In genomic region chr22:17791196-17791595, GRCh38 we compare ENCODE assay signal across 16 cellular contexts. TPM values are rescaled to one million over a fixed set of nuclear protein-coding genes. Genes with fewer than 3 reads are reported as not detected.
A peak's percentile ranks its signal among the peaks of the same experiment; 100 is the strongest.
DNase-seq lines count a peak whose midpoint lies in the region; ATAC-seq and TF ChIP-seq lines count a peak whose summit lies in the region.
"Had no signal": no experiment of that assay in that cellular context is flagged by ENCODE, and none has a peak within 500 bp of the region (broad histone marks: within the 10 kb centered on the region; RNA-seq: fewer than 3 reads in every experiment).

No MANE protein-coding gene starts in this region.

- H3K9me3 ChIP-seq in right cardiac atrium (ENCODE audit: control insufficient read depth, low read length) (no peaks in the 10 kb centered on the region), PC-9 (ENCODE audit: insufficient read depth, low read depth) (no peaks in the 10 kb centered on the region)
- H3K9me3 ChIP-seq: A549, Caco-2 had no signal

- no peak overlapping the region for H3K4me2 ChIP-seq in PC-9
- H3K4me2 ChIP-seq: A549, GM23338 had no signal

- no peaks in the 10 kb centered on the region for H3K9me2 ChIP-seq in PC-9 (ENCODE audit: insufficient read depth)

- peak; percentile 58 for DNase-seq in activated effector memory CD4-positive, alpha-beta T cell treated with anti-CD3 and anti-CD28 coated beads, Interleukin-2, amount 50 U/mL, for 16 hours
- no peak for DNase-seq in activated effector memory CD4-positive, alpha-beta T cell treated with Interleukin-2 at 50 U/mL for 16 hours
- DNase-seq in right cardiac atrium (peak in 2 of 3 donors; percentile 28 to 38), left ventricle myocardium superior (no peak), memory B cell (ENCODE audit: low spot score in 2 of 2) (no peak), PC-9 (no peak)
- DNase-seq in stimulated activated naive B cell treated with anti-CD40 and anti-IgM and Interleukin-4, amounts not matched to agents 10 μg/mL and 1 μg/mL and 100 μg/mL, for 72 hours, result no peak
- DNase-seq: AML-193; Caco-2; CD4-positive, alpha-beta T cell; HCEC 1CT had no signal

- H3K9me3 Mint-ChIP-seq in memory B cell, result no peaks in the 10 kb centered on the region
- H3K9me3 Mint-ChIP-seq in stimulated activated naive B cell treated with anti-CD40 and anti-IgM and Interleukin-4, amounts not matched to agents 10 μg/mL and 1 μg/mL and 100 μg/mL, for 72 hours, result no peaks in the 10 kb centered on the region
- H3K9me3 Mint-ChIP-seq: CD4-positive, alpha-beta T cell; GM23338 had no signal

- H3K79me2 ChIP-seq in PC-9 (ENCODE audit: low read depth), result no peaks in the 10 kb centered on the region

- H2AFZ ChIP-seq in PC-9, result no peak overlapping the region
- H2AFZ ChIP-seq: GM23338 had no signal

- H3K4me1 ChIP-seq in right cardiac atrium (ENCODE audit: control insufficient read depth, insufficient read depth, low read length) (peaks cover 3% of the 10 kb centered on the region), PC-9 (replicated peaks; ENCODE audit: insufficient read depth) (no peaks in the 10 kb centered on the region)

- H3K4me1 Mint-ChIP-seq in memory B cell, result peaks cover 20% of the 10 kb centered on the region
- peaks cover 39 to 56% of the 10 kb centered on the region in 2 donors for H3K4me1 Mint-ChIP-seq in stimulated activated naive B cell treated with anti-CD40 and anti-IgM and Interleukin-4, amounts not matched to agents 10 μg/mL and 1 μg/mL and 100 μg/mL, for 72 hours

- no peaks in the 10 kb centered on the region for H3K36me3 ChIP-seq in PC-9 (ENCODE audit: low read depth)

- ATAC-seq in right cardiac atrium, result no peak
- ATAC-seq in left ventricle myocardium superior, result no peak
- no peak for ATAC-seq in memory B cell (ENCODE audit: low read depth)
- ATAC-seq in stimulated activated naive B cell treated with anti-CD40 and anti-IgM and Interleukin-4, amounts not matched to agents 10 μg/mL and 1 μg/mL and 100 μg/mL, for 72 hours (replicated peaks), result no peak
- no peak for ATAC-seq in GM18519 (IDR thresholded peaks at IDR 0.05; ENCODE audit: low FRiP score, unreplicated experiment)
- ATAC-seq: A549, GM23338 had no signal

- H3K4me3 ChIP-seq in right cardiac atrium (ENCODE audit: low read length) (no peak overlapping the region), PC-9 (no peak overlapping the region)
- H3K4me3 ChIP-seq: A549, GM23338 had no signal

- CTCF ChIA-PET in PC-9 (lab: Charles Lee), result no interaction called here

- H3K27me3 ChIP-seq in right cardiac atrium (ENCODE audit: control insufficient read depth, insufficient read depth) (no peaks in the 10 kb centered on the region), PC-9 (ENCODE audit: insufficient read depth, low read depth) (no peaks in the 10 kb centered on the region)

- H3K27ac Mint-ChIP-seq in memory B cell, result peak overlapping the region; percentile 47
- H3K27ac Mint-ChIP-seq in stimulated activated naive B cell treated with anti-CD40 and anti-IgM and Interleukin-4, amounts not matched to agents 10 μg/mL and 1 μg/mL and 100 μg/mL, for 72 hours, result peak overlapping the region; percentile 100
- H3K27ac Mint-ChIP-seq: CD4-positive, alpha-beta T cell; GM23338 had no signal

- no peaks in the 10 kb centered on the region for H4K20me1 ChIP-seq in PC-9 (ENCODE audit: insufficient read depth)

- TF ChIP-seq CTCF in PC-9 (conservative IDR thresholded peaks at IDR 0.05), result no peak

- H3F3A ChIP-seq in PC-9 (ENCODE audit: insufficient read depth, low read depth), result no peaks in the 10 kb centered on the region

- intact Hi-C loops in right cardiac atrium (cut with DNase I), result no loop called here
- intact Hi-C loops in left ventricle myocardium superior (cut with micrococcal nuclease), result no loop called here
- intact Hi-C loops in PC-9 (cut with micrococcal nuclease; ENCODE audit: unreplicated experiment), result no loop called here

- no peak overlapping the region for H3K4me3 Mint-ChIP-seq in memory B cell
- H3K4me3 Mint-ChIP-seq in stimulated activated naive B cell treated with anti-CD40 and anti-IgM and Interleukin-4, amounts not matched to agents 10 μg/mL and 1 μg/mL and 100 μg/mL, for 72 hours, result no peak overlapping the region
- H3K4me3 Mint-ChIP-seq: CD4-positive, alpha-beta T cell; GM23338 had no signal

- H3K27ac ChIP-seq in right cardiac atrium (ENCODE audit: low read length) (no peak overlapping the region), PC-9 (no peak overlapping the region)
- H3K27ac ChIP-seq: 22Rv1, A549, C4-2B had no signal

- POLR2A ChIA-PET in PC-9 (lab: Charles Lee; ENCODE audit: unreplicated experiment), result no interaction called here

- no TSS peak for BruUV-seq in PC-9 (replicated peaks; lab: Mats Ljungman, UMichigan)

- peaks cover 11% of the 10 kb centered on the region for H3K36me3 Mint-ChIP-seq in memory B cell
- peaks cover 31 to 81% of the 10 kb centered on the region in 2 donors for H3K36me3 Mint-ChIP-seq in stimulated activated naive B cell treated with anti-CD40 and anti-IgM and Interleukin-4, amounts not matched to agents 10 μg/mL and 1 μg/mL and 100 μg/mL, for 72 hours

- 92% methylated on average over 21 of the region's 21 CpGs for WGBS in right cardiac atrium

- no peaks in the 10 kb centered on the region for H3K27me3 Mint-ChIP-seq in memory B cell
- H3K27me3 Mint-ChIP-seq in stimulated activated naive B cell treated with anti-CD40 and anti-IgM and Interleukin-4, amounts not matched to agents 10 μg/mL and 1 μg/mL and 100 μg/mL, for 72 hours, result no peaks in the 10 kb centered on the region
- H3K27me3 Mint-ChIP-seq: CD4-positive, alpha-beta T cell had no signal

RNA-seq across cellular contexts. Expression of gene BID, which starts 16.9 kb away (rescaled TPM):
- 10 to 100 TPM in 3 of 4 donors, 1 to 10 TPM in 1; 7.2 to 13.1 (median 11.3) TPM for total RNA-seq in right cardiac atrium
- 12.7 TPM for polyA plus RNA-seq in right cardiac atrium
- total RNA-seq in left ventricle myocardium superior, result 25.4 TPM
- total RNA-seq in PC-9 (2021), result 44.4 and 59.0 TPM in 2 replicates

Comparison
In these comparisons a context has a peak if more than half of its experiments do, and no peak if none do; other contexts are left out.
1. DNase-seq: peak in activated effector memory CD4-positive, alpha-beta T cell treated with anti-CD3 and anti-CD28 coated beads, Interleukin-2, amount 50 U/mL, for 16 hours (single experiment) and right cardiac atrium (2 of 3); none in activated effector memory CD4-positive, alpha-beta T cell treated with Interleukin-2 at 50 U/mL for 16 hours (single experiment), left ventricle myocardium superior (single experiment), memory B cell (0 of 2), stimulated activated naive B cell treated with anti-CD40 and anti-IgM and Interleukin-4, amounts not matched to agents 10 μg/mL and 1 μg/mL and 100 μg/mL, for 72 hours (single experiment) and PC-9 (0 of 2).